1 cellular context compared by ENCODE assay signal in genomic region chr11:119643212-119643877, GRCh38.
TF ChIP-seq lines count a peak whose summit lies in the region.

No MANE protein-coding gene starts in this region.

TF ChIP-seq in SK-N-SH treated with all-trans-retinoic acid at 6 μM for 48 hours, 23 proteins besides CTCF, POLR2A, EP300 and RAD21 (continued from another document):
- TF ChIP-seq, protein P1, sequence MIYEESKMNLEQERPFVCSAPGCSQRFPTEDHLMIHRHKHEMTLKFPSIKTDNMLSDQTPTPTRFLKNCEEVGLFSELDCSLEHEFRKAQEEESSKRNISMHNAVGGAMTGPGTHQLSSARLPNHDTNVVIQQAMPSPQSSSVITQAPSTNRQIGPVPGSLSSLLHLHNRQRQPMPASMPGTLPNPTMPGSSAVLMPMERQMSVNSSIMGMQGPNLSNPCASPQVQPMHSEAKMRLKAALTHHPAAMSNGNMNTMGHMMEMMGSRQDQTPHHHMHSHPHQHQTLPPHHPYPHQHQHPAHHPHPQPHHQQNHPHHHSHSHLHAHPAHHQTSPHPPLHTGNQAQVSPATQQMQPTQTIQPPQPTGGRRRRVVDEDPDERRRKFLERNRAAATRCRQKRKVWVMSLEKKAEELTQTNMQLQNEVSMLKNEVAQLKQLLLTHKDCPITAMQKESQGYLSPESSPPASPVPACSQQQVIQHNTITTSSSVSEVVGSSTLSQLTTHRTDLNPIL (CRISPR knock-in tag; IDR thresholded peaks at IDR 0.05; ENCODE audit: low read depth) = no peak
- no peak for TF ChIP-seq ZNF8 (CRISPR knock-in tag; IDR thresholded peaks at IDR 0.05)
- TF ChIP-seq ZFP30 (CRISPR knock-in tag; IDR thresholded peaks at IDR 0.05) = no peak
- TF ChIP-seq TCF4 (CRISPR knock-in tag; IDR thresholded peaks at IDR 0.05; ENCODE audit: borderline replicate concordance) = no peak
- no peak for TF ChIP-seq ESRRG (CRISPR knock-in tag; IDR thresholded peaks at IDR 0.05)
- no peak for TF ChIP-seq RARB (CRISPR knock-in tag; IDR thresholded peaks at IDR 0.05)
- TF ChIP-seq ZNF565 (CRISPR knock-in tag; conservative IDR thresholded peaks at IDR 0.05; ENCODE audit: low read depth) = no peak
- no peak for TF ChIP-seq ISL1 (CRISPR knock-in tag; IDR thresholded peaks at IDR 0.05)
- TF ChIP-seq GLIS3 (CRISPR knock-in tag; IDR thresholded peaks at IDR 0.05) = no peak
